Comparison of ENCODE assay signal across 16 cellular contexts in genomic region chr3:149401926-149402310, GRCh38. TPM values are rescaled to one million over a fixed set of nuclear protein-coding genes. Genes with fewer than 3 reads are reported as not detected.
A peak's percentile ranks its signal among the peaks of the same experiment; 100 is the strongest.
DNase-seq lines count a peak whose midpoint lies in the region; ATAC-seq, FAIRE-seq and TF ChIP-seq lines count a peak whose summit lies in the region.
"Had no signal": no experiment of that assay in that cellular context is flagged by ENCODE, and none has a peak within 500 bp of the region (broad histone marks: within the 10 kb centered on the region; RNA-seq: fewer than 3 reads in every experiment).

No MANE protein-coding gene starts in this region.

- H3K27ac ChIP-seq in Panc1 (ENCODE audit: low read length) (peak overlapping the region; percentile 99), esophagus squamous epithelium (peak overlapping the region; percentile 32 to 81 (median 66))
- H3K27ac ChIP-seq: heart right ventricle, spleen had no signal

- peaks cover 32% of the 10 kb centered on the region for H3K4me1 ChIP-seq in Panc1 (ENCODE audit: control insufficient read depth, insufficient read depth, low read length)
- peaks cover 0 to 21% (median 3%) of the 10 kb centered on the region in 3 donors for H3K4me1 ChIP-seq in esophagus squamous epithelium
- H3K4me1 ChIP-seq: spleen had no signal

- H3K4me1 Mint-ChIP-seq in Calu3 (ENCODE audit: low read depth, unreplicated experiment) (peaks cover 84% of the 10 kb centered on the region), progenitor cell of endocrine pancreas (ENCODE audit: low read depth) (peaks cover 29% of the 10 kb centered on the region)
- H3K4me1 Mint-ChIP-seq: central memory CD8-positive, alpha-beta T cell had no signal

- H3K36me3 ChIP-seq in Panc1 (ENCODE audit: control insufficient read depth, insufficient read depth, low read length) (no peaks in the 10 kb centered on the region), esophagus squamous epithelium (no peaks in the 10 kb centered on the region)
- H3K36me3 ChIP-seq: heart right ventricle, spleen had no signal

- H3K27me3 Mint-ChIP-seq in Calu3 (ENCODE audit: unreplicated experiment): no peaks in the 10 kb centered on the region
- no peaks in the 10 kb centered on the region for H3K27me3 Mint-ChIP-seq in progenitor cell of endocrine pancreas

- CTCF ChIA-PET in Calu3 (lab: Charles Lee): interaction anchor here (0.6 to 3.5 kb wide), 26 partner anchors 10 to 1145 kb away, joined by 3 to 44 read pairs (median 4); partner anchors contain the start of genes TM4SF1 and TM4SF4
- CTCF ChIA-PET in Panc1 (lab: Charles Lee): no interaction called here

- H3K27ac Mint-ChIP-seq in Calu3 (ENCODE audit: unreplicated experiment) (peak overlapping the region; percentile 91), progenitor cell of endocrine pancreas (peak overlapping the region; percentile 88)
- H3K27ac Mint-ChIP-seq: WTC11 had no signal

- H3K9me3 ChIP-seq in Panc1 (ENCODE audit: control insufficient read depth, insufficient read depth, low read depth, low read length) (peaks cover 14% of the 10 kb centered on the region), esophagus squamous epithelium (no peaks in the 10 kb centered on the region)
- H3K9me3 ChIP-seq: spleen had no signal

- intact Hi-C loops in Calu3 (cut with micrococcal nuclease; ENCODE audit: unreplicated experiment): loop anchor here (1.0 to 2.0 kb wide), 4 partner anchors 15 to 71 kb away; no protein-coding TSS in a partner anchor
- intact Hi-C loops in Panc1 (cut with micrococcal nuclease; ENCODE audit: unreplicated experiment): no loop called here
- intact Hi-C loops in esophagus squamous epithelium (cut with DNase I): no loop called here

- TF ChIP-seq POLR2A in esophagus squamous epithelium (IDR thresholded peaks at IDR 0.05) (no peak), GM12891 (IDR thresholded peaks at IDR 0.05; ENCODE audit: low read depth, low read length) (no peak)

- in situ Hi-C loops in Panc1 (cut with HindIII; ENCODE audit: low pct_unique_long_range_greater_than_20kb, low sequenced_read_pairs): no loop called here

- H3K4me3 Mint-ChIP-seq in Calu3 (ENCODE audit: low read depth, unreplicated experiment) (peak overlapping the region; percentile 12), progenitor cell of endocrine pancreas (ENCODE audit: low read depth) (no peak overlapping the region)
- H3K4me3 Mint-ChIP-seq: central memory CD8-positive, alpha-beta T cell; WTC11 had no signal

- BruUV-seq in Calu3 (replicated peaks; lab: Mats Ljungman, UMichigan) (TSS peak; percentile 37), Panc1 (replicated peaks; lab: Mats Ljungman, UMichigan) (no TSS peak)

- H3K27me3 ChIP-seq in Panc1 (ENCODE audit: control insufficient read depth, insufficient read depth, low read length): no peaks in the 10 kb centered on the region
- no peaks in the 10 kb centered on the region for H3K27me3 ChIP-seq in esophagus squamous epithelium
- H3K27me3 ChIP-seq: heart right ventricle, spleen had no signal

- TF ChIP-seq CTCF in Calu3 (IDR thresholded peaks at IDR 0.05; ENCODE audit: unreplicated experiment) (no peak), Panc1 (IDR thresholded peaks at IDR 0.05) (no peak), esophagus squamous epithelium (IDR thresholded peaks at IDR 0.05) (no peak), progenitor cell of endocrine pancreas (IDR thresholded peaks at IDR 0.05; ENCODE audit: unreplicated experiment) (no peak)

- FAIRE-seq in GM12891 (lab: Jason Lieb, UNC): no peak

- DNase-seq in Calu3 (no peak), Panc1 (ENCODE audit: low read depth, low spot score) (no peak), esophagus squamous epithelium (lab: John Stamatoyannopoulos, UW) (no peak), progenitor cell of endocrine pancreas (ENCODE audit: low spot score, unreplicated experiment) (no peak), GM12891 (ENCODE audit: insufficient read length, low spot score) (no peak), DMS114 treated with DMSO at 0.1 percent for 48 hours (lab: John Stamatoyannopoulos, UW; ENCODE audit: unreplicated experiment) (no peak)
- DNase-seq in activated CD4-positive, CD25-positive, alpha-beta regulatory T cell (lab: John Stamatoyannopoulos, UW): no peak
- DNase-seq in activated CD4-positive, alpha-beta T cell treated with anti-CD3 and anti-CD28 coated beads for 1 hour: no peak
- DNase-seq: erythroblast, heart right ventricle, NCI-H1092, NCI-H446, spleen had no signal

- no peak overlapping the region for H3K4me3 ChIP-seq in Panc1 (ENCODE audit: low read depth in 2 of 2, low read length in 2 of 2)
- no peak overlapping the region for H3K4me3 ChIP-seq in esophagus squamous epithelium
- H3K4me3 ChIP-seq: heart right ventricle, spleen had no signal

- 46 to 67% methylated on average over 2 of the region's 2 CpGs for WGBS in esophagus squamous epithelium, 2 donors

- peak; percentile 79 for ATAC-seq in Panc1
- ATAC-seq: WTC11 had no signal

- H3K9me3 Mint-ChIP-seq in Calu3 (ENCODE audit: low read depth, unreplicated experiment) (peaks cover 4% of the 10 kb centered on the region), progenitor cell of endocrine pancreas (ENCODE audit: low read depth) (no peaks in the 10 kb centered on the region)
- H3K9me3 Mint-ChIP-seq: central memory CD8-positive, alpha-beta T cell had no signal

- POLR2A ChIA-PET in Panc1 (lab: Charles Lee): no interaction called here

- H3K36me3 Mint-ChIP-seq in Calu3 (ENCODE audit: insufficient read depth, unreplicated experiment) (peaks cover 26% of the 10 kb centered on the region), progenitor cell of endocrine pancreas (ENCODE audit: insufficient read depth) (no peaks in the 10 kb centered on the region)
- H3K36me3 Mint-ChIP-seq: WTC11 had no signal

TF ChIP-seq in GM12891, 5 proteins besides CTCF, POLR2A, EP300 and RAD21:
- TF ChIP-seq SPI1 (IDR thresholded peaks at IDR 0.05; ENCODE audit: low read depth, low read length): no peak
- TF ChIP-seq POU2F2 (IDR thresholded peaks at IDR 0.05; ENCODE audit: low read depth, low read length): no peak
- TF ChIP-seq POLR2AphosphoS5 (IDR thresholded peaks at IDR 0.05; ENCODE audit: low read depth, low read length): no peak
- no peak for TF ChIP-seq TAF1 (IDR thresholded peaks at IDR 0.05; ENCODE audit: low read depth, low read length)
- no peak for TF ChIP-seq PAX5 (IDR thresholded peaks at IDR 0.05; ENCODE audit: insufficient read depth, low read length, severe bottlenecking)

RNA-seq across cellular contexts. Expression of gene TM4SF1, which starts 24.5 kb away (rescaled TPM):
- total RNA-seq in Calu3 (2022) (919 and 981 TPM in 2 replicates), Panc1 (2021; ENCODE audit: unreplicated experiment) (1,063 TPM), esophagus squamous epithelium (100 to 1,000 TPM; 153 to 290 (median 169) TPM), progenitor cell of endocrine pancreas (2.1 and 2.3 TPM in 2 replicates)
- 1,714 TPM for polyA plus RNA-seq in Panc1 (2012; ENCODE audit: insufficient read length)
- polyA plus RNA-seq in GM12891 (2012; ENCODE audit: low read depth, missing spikeins): not detected
- total RNA-seq: OCI-LY7 had no signal

Comparison
In these comparisons a context has a peak if more than half of its experiments do, and no peak if none do; other contexts are left out.
1. RNA of gene TM4SF1, which starts 24.5 kb away (total RNA-seq): 1,063 TPM in Panc1 (single experiment), 919 to 981 TPM in Calu3 and 153 to 290 TPM in esophagus squamous epithelium; 2.1 to 2.3 TPM in progenitor cell of endocrine pancreas; every median in the first group is over 10 times any median in the second.